Comparison of ENCODE assay signal across 2 cellular contexts in the genomic region with DNA sequence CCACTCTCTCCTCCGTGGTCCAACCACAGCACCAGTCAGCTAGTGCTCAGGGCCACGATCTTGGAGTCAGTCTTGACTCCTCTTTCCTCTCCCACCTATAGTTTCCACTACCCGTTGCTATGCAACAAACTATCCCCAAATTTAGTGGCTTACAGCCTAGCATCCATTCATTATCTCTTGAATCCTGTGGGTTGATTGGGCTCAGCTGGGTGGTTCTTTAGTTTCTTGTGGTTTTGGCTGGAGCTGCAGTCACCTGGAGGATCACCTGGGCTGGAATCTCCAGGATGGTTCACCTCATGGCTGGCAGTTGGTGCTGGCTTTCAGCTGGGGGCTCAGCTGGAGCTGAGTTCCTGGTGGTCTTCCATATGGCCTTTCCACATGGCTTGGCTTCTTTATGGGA.
TF ChIP-seq lines count a peak whose summit lies in the region.

No MANE protein-coding gene starts in this region.

TF ChIP-seq in GM23338, 12 proteins besides CTCF, POLR2A, EP300 and RAD21:
- peak; percentile 54; the same call in 1 of the 2 replicates for TF ChIP-seq ZNF331 (CRISPR knock-in tag; IDR thresholded peaks at IDR 0.05; ENCODE audit: low read depth)
- TF ChIP-seq, protein P1, sequence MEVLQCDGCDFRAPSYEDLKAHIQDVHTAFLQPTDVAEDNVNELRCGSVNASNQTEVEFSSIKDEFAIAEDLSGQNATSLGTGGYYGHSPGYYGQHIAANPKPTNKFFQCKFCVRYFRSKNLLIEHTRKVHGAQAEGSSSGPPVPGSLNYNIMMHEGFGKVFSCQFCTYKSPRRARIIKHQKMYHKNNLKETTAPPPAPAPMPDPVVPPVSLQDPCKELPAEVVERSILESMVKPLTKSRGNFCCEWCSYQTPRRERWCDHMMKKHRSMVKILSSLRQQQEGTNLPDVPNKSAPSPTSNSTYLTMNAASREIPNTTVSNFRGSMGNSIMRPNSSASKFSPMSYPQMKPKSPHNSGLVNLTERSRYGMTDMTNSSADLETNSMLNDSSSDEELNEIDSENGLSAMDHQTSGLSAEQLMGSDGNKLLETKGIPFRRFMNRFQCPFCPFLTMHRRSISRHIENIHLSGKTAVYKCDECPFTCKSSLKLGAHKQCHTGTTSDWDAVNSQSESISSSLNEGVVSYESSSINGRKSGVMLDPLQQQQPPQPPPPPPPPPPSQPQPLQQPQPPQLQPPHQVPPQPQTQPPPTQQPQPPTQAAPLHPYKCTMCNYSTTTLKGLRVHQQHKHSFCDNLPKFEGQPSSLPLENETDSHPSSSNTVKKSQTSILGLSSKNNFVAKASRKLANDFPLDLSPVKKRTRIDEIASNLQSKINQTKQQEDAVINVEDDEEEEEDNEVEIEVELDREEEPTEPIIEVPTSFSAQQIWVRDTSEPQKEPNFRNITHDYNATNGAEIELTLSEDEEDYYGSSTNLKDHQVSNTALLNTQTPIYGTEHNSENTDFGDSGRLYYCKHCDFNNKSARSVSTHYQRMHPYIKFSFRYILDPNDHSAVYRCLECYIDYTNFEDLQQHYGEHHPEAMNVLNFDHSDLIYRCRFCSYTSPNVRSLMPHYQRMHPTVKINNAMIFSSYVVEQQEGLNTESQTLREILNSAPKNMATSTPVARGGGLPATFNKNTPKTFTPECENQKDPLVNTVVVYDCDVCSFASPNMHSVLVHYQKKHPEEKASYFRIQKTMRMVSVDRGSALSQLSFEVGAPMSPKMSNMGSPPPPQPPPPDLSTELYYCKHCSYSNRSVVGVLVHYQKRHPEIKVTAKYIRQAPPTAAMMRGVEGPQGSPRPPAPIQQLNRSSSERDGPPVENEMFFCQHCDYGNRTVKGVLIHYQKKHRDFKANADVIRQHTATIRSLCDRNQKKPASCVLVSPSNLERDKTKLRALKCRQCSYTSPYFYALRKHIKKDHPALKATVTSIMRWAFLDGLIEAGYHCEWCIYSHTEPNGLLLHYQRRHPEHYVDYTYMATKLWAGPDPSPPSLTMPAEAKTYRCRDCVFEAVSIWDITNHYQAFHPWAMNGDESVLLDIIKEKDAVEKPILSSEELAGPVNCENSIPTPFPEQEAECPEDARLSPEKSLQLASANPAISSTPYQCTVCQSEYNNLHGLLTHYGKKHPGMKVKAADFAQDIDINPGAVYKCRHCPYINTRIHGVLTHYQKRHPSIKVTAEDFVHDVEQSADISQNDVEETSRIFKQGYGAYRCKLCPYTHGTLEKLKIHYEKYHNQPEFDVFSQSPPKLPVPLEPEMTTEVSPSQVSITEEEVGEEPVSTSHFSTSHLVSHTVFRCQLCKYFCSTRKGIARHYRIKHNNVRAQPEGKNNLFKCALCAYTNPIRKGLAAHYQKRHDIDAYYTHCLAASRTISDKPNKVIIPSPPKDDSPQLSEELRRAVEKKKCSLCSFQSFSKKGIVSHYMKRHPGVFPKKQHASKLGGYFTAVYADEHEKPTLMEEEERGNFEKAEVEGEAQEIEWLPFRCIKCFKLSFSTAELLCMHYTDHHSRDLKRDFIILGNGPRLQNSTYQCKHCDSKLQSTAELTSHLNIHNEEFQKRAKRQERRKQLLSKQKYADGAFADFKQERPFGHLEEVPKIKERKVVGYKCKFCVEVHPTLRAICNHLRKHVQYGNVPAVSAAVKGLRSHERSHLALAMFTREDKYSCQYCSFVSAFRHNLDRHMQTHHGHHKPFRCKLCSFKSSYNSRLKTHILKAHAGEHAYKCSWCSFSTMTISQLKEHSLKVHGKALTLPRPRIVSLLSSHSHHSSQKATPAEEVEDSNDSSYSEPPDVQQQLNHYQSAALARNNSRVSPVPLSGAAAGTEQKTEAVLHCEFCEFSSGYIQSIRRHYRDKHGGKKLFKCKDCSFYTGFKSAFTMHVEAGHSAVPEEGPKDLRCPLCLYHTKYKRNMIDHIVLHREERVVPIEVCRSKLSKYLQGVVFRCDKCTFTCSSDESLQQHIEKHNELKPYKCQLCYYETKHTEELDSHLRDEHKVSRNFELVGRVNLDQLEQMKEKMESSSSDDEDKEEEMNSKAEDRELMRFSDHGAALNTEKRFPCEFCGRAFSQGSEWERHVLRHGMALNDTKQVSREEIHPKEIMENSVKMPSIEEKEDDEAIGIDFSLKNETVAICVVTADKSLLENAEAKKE (CRISPR knock-in tag; IDR thresholded peaks at IDR 0.05): no peak
- no peak for TF ChIP-seq POLR2AphosphoS5 (IDR thresholded peaks at IDR 0.05; ENCODE audit: low read depth)
- no peak for TF ChIP-seq EZH2phosphoT487 (IDR thresholded peaks at IDR 0.05; ENCODE audit: unreplicated experiment)
- no peak for TF ChIP-seq EZH2 (IDR thresholded peaks at IDR 0.05; ENCODE audit: low read depth, unreplicated experiment)

TF ChIP-seq in IMR-90, 13 proteins besides CTCF, POLR2A, EP300 and RAD21:
- TF ChIP-seq SMC3 (IDR thresholded peaks at IDR 0.05; ENCODE audit: low read depth, low read length): no peak
- TF ChIP-seq CEBPB (IDR thresholded peaks at IDR 0.05; ENCODE audit: low read depth, low read length): no peak
- no peak for TF ChIP-seq MAFK (IDR thresholded peaks at IDR 0.05; ENCODE audit: low read depth, low read length)
- no peak for TF ChIP-seq RFX5 (IDR thresholded peaks at IDR 0.05; ENCODE audit: low read depth, low read length)
- TF ChIP-seq NFE2L2 (IDR thresholded peaks at IDR 0.05; ENCODE audit: low read depth, low read length): no peak
- TF ChIP-seq RCOR1 (IDR thresholded peaks at IDR 0.05; ENCODE audit: insufficient replicate concordance, low read length): no peak
- no peak for TF ChIP-seq BHLHE40 (IDR thresholded peaks at IDR 0.05; ENCODE audit: low read depth, low read length)
- no peak for TF ChIP-seq MAZ (IDR thresholded peaks at IDR 0.05; ENCODE audit: borderline replicate concordance, low read depth, low read length)
- TF ChIP-seq, protein P2, sequence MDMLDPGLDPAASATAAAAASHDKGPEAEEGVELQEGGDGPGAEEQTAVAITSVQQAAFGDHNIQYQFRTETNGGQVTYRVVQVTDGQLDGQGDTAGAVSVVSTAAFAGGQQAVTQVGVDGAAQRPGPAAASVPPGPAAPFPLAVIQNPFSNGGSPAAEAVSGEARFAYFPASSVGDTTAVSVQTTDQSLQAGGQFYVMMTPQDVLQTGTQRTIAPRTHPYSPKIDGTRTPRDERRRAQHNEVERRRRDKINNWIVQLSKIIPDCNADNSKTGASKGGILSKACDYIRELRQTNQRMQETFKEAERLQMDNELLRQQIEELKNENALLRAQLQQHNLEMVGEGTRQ (IDR thresholded peaks at IDR 0.05; ENCODE audit: low read depth, low read length): no peak
- TF ChIP-seq CHD1 (IDR thresholded peaks at IDR 0.05; ENCODE audit: low read depth, low read length): no peak
- TF ChIP-seq FOS (IDR thresholded peaks at IDR 0.05; ENCODE audit: low read depth, low read length): no peak
- TF ChIP-seq MXI1 (IDR thresholded peaks at IDR 0.05; ENCODE audit: borderline replicate concordance, low read depth, low read length): no peak
- TF ChIP-seq, protein P3, sequence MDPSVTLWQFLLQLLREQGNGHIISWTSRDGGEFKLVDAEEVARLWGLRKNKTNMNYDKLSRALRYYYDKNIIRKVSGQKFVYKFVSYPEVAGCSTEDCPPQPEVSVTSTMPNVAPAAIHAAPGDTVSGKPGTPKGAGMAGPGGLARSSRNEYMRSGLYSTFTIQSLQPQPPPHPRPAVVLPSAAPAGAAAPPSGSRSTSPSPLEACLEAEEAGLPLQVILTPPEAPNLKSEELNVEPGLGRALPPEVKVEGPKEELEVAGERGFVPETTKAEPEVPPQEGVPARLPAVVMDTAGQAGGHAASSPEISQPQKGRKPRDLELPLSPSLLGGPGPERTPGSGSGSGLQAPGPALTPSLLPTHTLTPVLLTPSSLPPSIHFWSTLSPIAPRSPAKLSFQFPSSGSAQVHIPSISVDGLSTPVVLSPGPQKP (IDR thresholded peaks at IDR 0.05; ENCODE audit: borderline replicate concordance, low read depth, low read length): no peak
